In genomic region chr13:35789335-35790166, GRCh38 we compare ENCODE assay signal across 8 cellular contexts.
DNase-seq lines count a peak whose midpoint lies in the region; ATAC-seq, FAIRE-seq and TF ChIP-seq lines count a peak whose summit lies in the region.

No MANE protein-coding gene starts in this region.

- peaks cover 0 to 5% (median 0%) of the 10 kb centered on the region in 4 donors for H3K4me1 ChIP-seq in tibial nerve

- H3K4me3 ChIP-seq in HL-60 (replicated peaks; ENCODE audit: insufficient read depth, low read length) (no peak overlapping the region), tibial nerve (no peak overlapping the region)

- peak; percentile 69 for FAIRE-seq in GM19239 (lab: Jason Lieb, UNC)

- H3K27me3 ChIP-seq in HL-60 (ENCODE audit: insufficient read depth, poor library complexity, severe bottlenecking) (peaks cover 3% of the 10 kb centered on the region), tibial nerve (no peaks in the 10 kb centered on the region)

- DNase-seq in COR-L47 (lab: John Stamatoyannopoulos, UW) (peak; percentile 33), GM19239 (ENCODE audit: insufficient read length, low spot score) (no peak), HL-60 (ENCODE audit: low read depth in 1 of 2, low spot score in 1 of 2) (no peak), glomerular endothelial cell (ENCODE audit: extremely low read depth, low read depth, low spot score) (peak; percentile 16), tibial nerve (ENCODE audit: low spot score in 2 of 2) (no peak), mesenteric fat pad (ENCODE audit: low spot score) (no peak), epidermal melanocyte (ENCODE audit: insufficient read length, low spot score) (no peak)

- peak; percentile 81 for ATAC-seq in SK-N-SH treated with all-trans-retinoic acid at 6 μM for 48 hours

- H3K27ac ChIP-seq in HL-60 (replicated peaks), result no peak overlapping the region
- no peak overlapping the region for H3K27ac ChIP-seq in tibial nerve

- H3K9me3 ChIP-seq in tibial nerve, result no peaks in the 10 kb centered on the region

- no peak for TF ChIP-seq POLR2A in tibial nerve (IDR thresholded peaks at IDR 0.05)

- H3K36me3 ChIP-seq in tibial nerve, result no peaks in the 10 kb centered on the region

- no peak for TF ChIP-seq EP300 in tibial nerve (IDR thresholded peaks at IDR 0.05)

- 62 to 67% methylated on average over 6 of the region's 6 CpGs for WGBS in tibial nerve, 2 donors

- TF ChIP-seq CTCF in HL-60 (IDR thresholded peaks at IDR 0.05; ENCODE audit: insufficient read depth, low read length) (peak; percentile 43), tibial nerve (IDR thresholded peaks at IDR 0.05) (peak in 4 of 5 experiments; percentile 47 to 56 (median 51))

TF ChIP-seq in SK-N-SH treated with all-trans-retinoic acid at 6 μM for 48 hours, 23 proteins besides CTCF, POLR2A, EP300 and RAD21:
- peak; percentile 53; the same call in 1 of the 2 replicates for TF ChIP-seq TCF4 (CRISPR knock-in tag; IDR thresholded peaks at IDR 0.05; ENCODE audit: borderline replicate concordance)
- TF ChIP-seq GLIS3 (CRISPR knock-in tag; IDR thresholded peaks at IDR 0.05), result no peak
- TF ChIP-seq ZC3H10 (CRISPR knock-in tag; IDR thresholded peaks at IDR 0.05), result peak; percentile 86
- no peak for TF ChIP-seq OSR1 (CRISPR knock-in tag; IDR thresholded peaks at IDR 0.05)
- TF ChIP-seq TOX (CRISPR knock-in tag; IDR thresholded peaks at IDR 0.05; ENCODE audit: borderline replicate concordance), result no peak
- TF ChIP-seq PPARA (CRISPR knock-in tag; IDR thresholded peaks at IDR 0.05; ENCODE audit: borderline replicate concordance), result no peak
- no peak for TF ChIP-seq ARNTL (CRISPR knock-in tag; IDR thresholded peaks at IDR 0.05; ENCODE audit: borderline replicate concordance, low read depth)
- peak; percentile 60; the same call in 1 of the 2 replicates for TF ChIP-seq TSHZ2 (CRISPR knock-in tag; IDR thresholded peaks at IDR 0.05)
- no peak; the same call in 1 of the 2 replicates for TF ChIP-seq RARB (CRISPR knock-in tag; IDR thresholded peaks at IDR 0.05)
- no peak; the same call in 1 of the 2 replicates for TF ChIP-seq ESRRG (CRISPR knock-in tag; IDR thresholded peaks at IDR 0.05)
- TF ChIP-seq POU6F1 (CRISPR knock-in tag; IDR thresholded peaks at IDR 0.05; ENCODE audit: borderline replicate concordance, low read depth), result no peak
- no peak for TF ChIP-seq CREB5 (CRISPR knock-in tag; IDR thresholded peaks at IDR 0.05; ENCODE audit: low read depth)
- peak; percentile 11; the same call in 1 of the 2 replicates for TF ChIP-seq ZNF8 (CRISPR knock-in tag; IDR thresholded peaks at IDR 0.05)
- TF ChIP-seq PATZ1 (CRISPR knock-in tag; IDR thresholded peaks at IDR 0.05; ENCODE audit: borderline replicate concordance), result peak; percentile 77; the same call in 1 of the 2 replicates
- no peak for TF ChIP-seq CSDC2 (CRISPR knock-in tag; IDR thresholded peaks at IDR 0.05)
- peak; percentile 97 for TF ChIP-seq ISL1 (CRISPR knock-in tag; IDR thresholded peaks at IDR 0.05)
- TF ChIP-seq SNAI2 (CRISPR knock-in tag; IDR thresholded peaks at IDR 0.05), result no peak
- peak; percentile 21; the same call in 1 of the 2 replicates for TF ChIP-seq CSRNP3 (CRISPR knock-in tag; IDR thresholded peaks at IDR 0.05)
- peak; percentile 65; the same call in 1 of the 2 replicates for TF ChIP-seq ZNF565 (CRISPR knock-in tag; conservative IDR thresholded peaks at IDR 0.05; ENCODE audit: low read depth)

Comparison
In these comparisons a context has a peak if more than half of its experiments do, and no peak if none do; other contexts are left out.
1. DNase-seq: peak in COR-L47 (single experiment) and glomerular endothelial cell (single experiment); none in GM19239 (single experiment), HL-60 (0 of 2), tibial nerve (0 of 2), mesenteric fat pad (single experiment) and epidermal melanocyte (single experiment).